Comparison of ENCODE assay signal across 17 cellular contexts in the genomic region with DNA sequence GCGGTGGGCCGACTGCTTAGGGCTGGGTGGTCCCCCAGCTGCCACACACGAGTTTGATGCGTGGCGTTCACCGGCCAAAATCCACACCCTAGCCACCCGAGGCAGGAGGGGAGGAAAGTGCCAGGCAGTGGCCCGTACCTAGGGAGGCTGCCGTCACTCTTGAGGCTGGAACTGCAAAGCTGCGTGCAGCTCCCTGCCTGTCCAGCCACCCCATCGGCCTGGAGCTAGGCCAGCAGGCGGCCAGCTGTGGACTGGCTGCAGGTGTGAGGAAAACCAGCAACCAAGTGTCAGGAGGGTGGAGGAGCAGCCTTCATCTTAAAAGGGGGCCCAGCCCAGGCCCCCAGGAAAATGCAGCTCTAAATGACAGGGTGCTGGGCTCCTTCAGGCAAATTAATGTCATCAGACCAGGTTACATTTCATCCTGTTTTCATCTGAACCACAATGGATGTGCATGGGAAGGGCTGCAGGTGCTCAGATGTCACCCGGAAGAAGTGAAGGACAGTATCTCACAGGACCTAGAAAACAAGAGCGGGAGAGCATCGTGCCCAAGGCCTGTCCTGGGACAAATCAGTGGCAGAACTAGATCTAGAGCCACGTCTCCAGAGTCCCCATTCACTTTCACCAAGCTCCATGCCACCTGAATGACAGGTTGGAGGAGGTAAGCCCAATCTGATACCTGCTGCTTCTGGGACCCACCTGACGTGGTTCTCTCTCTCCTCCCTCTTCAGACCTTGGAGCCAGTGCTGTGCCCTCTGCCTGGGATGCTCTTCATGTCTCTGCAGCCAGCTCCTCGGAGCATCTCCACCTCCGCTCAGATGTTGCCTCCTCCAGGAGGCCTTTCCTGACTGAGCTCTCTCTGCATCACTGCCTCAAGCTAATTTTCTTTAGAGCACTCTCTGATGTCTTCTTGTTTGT.
A peak's percentile ranks its signal among the peaks of the same experiment; 100 is the strongest.
DNase-seq lines count a peak whose midpoint lies in the region; ATAC-seq and TF ChIP-seq lines count a peak whose summit lies in the region.
"Had no signal": no experiment of that assay in that cellular context is flagged by ENCODE, and none has a peak within 500 bp of the region (broad histone marks: within the 10 kb centered on the region; RNA-seq: fewer than 3 reads in every experiment).

No MANE protein-coding gene starts in this region.

- intact Hi-C loops in PC-9 (cut with micrococcal nuclease; ENCODE audit: unreplicated experiment): no loop called here

- POLR2A ChIA-PET in PC-9 (lab: Charles Lee; ENCODE audit: unreplicated experiment): interaction anchor here (0.5 kb wide), 1 partner anchor 546 kb away, joined by 3 read pairs; no protein-coding TSS in a partner anchor

- no peaks in the 10 kb centered on the region for H3K79me2 ChIP-seq in PC-9 (ENCODE audit: low read depth)

- H3K27me3 Mint-ChIP-seq in endodermal cell (ENCODE audit: insufficient read depth): peaks cover 6% of the 10 kb centered on the region

- peak; percentile 4; the same call in 1 of the 2 replicates for TF ChIP-seq CTCF in BE2C (IDR thresholded peaks at IDR 0.05; ENCODE audit: low read depth, low read length)
- TF ChIP-seq CTCF in PC-9 (conservative IDR thresholded peaks at IDR 0.05): no peak
- no peak for TF ChIP-seq CTCF in endodermal cell (conservative IDR thresholded peaks at IDR 0.05)
- TF ChIP-seq CTCF in omental fat pad (IDR thresholded peaks at IDR 0.05): no peak

- ATAC-seq in omental fat pad (ENCODE audit: low FRiP score) (no peak), HG02610 (IDR thresholded peaks at IDR 0.05; ENCODE audit: unreplicated experiment) (no peak), HG02981 (IDR thresholded peaks at IDR 0.05; ENCODE audit: unreplicated experiment) (no peak), HG02623 (IDR thresholded peaks at IDR 0.05; ENCODE audit: unreplicated experiment) (no peak)
- ATAC-seq: CD8-positive, alpha-beta T cell; psoas muscle had no signal

- H3K36me3 ChIP-seq in BE2C: no peaks in the 10 kb centered on the region
- H3K36me3 ChIP-seq in PC-9 (ENCODE audit: low read depth): no peaks in the 10 kb centered on the region
- no peaks in the 10 kb centered on the region for H3K36me3 ChIP-seq in endodermal cell (ENCODE audit: control insufficient read depth, insufficient read depth, low read length)

- no TSS peak for BruUV-seq in PC-9 (replicated peaks; lab: Mats Ljungman, UMichigan)

- H4K20me1 ChIP-seq in PC-9 (ENCODE audit: insufficient read depth): no peaks in the 10 kb centered on the region

- no peak overlapping the region for H3K27ac Mint-ChIP-seq in endodermal cell
- H3K27ac Mint-ChIP-seq: activated B cell treated with CpG ODN at 0.5 μM for 24 hours; CD8-positive, alpha-beta T cell had no signal

- no peaks in the 10 kb centered on the region for H3K9me2 ChIP-seq in PC-9 (ENCODE audit: insufficient read depth)

- peak overlapping the region; percentile 34 for H3K4me2 ChIP-seq in PC-9

- no peaks in the 10 kb centered on the region for H3K36me3 Mint-ChIP-seq in endodermal cell (ENCODE audit: low read depth)
- H3K36me3 Mint-ChIP-seq: CD8-positive, alpha-beta T cell had no signal

- peaks cover 88% of the 10 kb centered on the region for H3F3A ChIP-seq in PC-9 (ENCODE audit: insufficient read depth, low read depth)

- H3K27ac ChIP-seq in PC-9: peak overlapping the region; percentile 39
- no peak overlapping the region for H3K27ac ChIP-seq in endodermal cell (ENCODE audit: low read depth, low read length)

- H3K9me3 ChIP-seq in BE2C: no peaks in the 10 kb centered on the region
- no peaks in the 10 kb centered on the region for H3K9me3 ChIP-seq in PC-9 (ENCODE audit: insufficient read depth, low read depth)
- no peaks in the 10 kb centered on the region for H3K9me3 ChIP-seq in endodermal cell (ENCODE audit: control insufficient read depth, low read length)
- H3K9me3 ChIP-seq: psoas muscle had no signal

- 92 to 93% methylated on average over 12 to 19 of the region's 19 CpGs for whole genome bisulfite sequencing in endodermal cell (ENCODE audit: insufficient coverage in 1 of 2, insufficient read length in 1 of 2), 2 experiments

- H3K27me3 ChIP-seq in BE2C (no peaks in the 10 kb centered on the region), PC-9 (ENCODE audit: insufficient read depth, low read depth) (no peaks in the 10 kb centered on the region), endodermal cell (ENCODE audit: control insufficient read depth, insufficient read depth, low read length, poor library complexity, severe bottlenecking) (no peaks in the 10 kb centered on the region)

- no peak overlapping the region for H3K4me3 ChIP-seq in BE2C (ENCODE audit: low read depth, low read length)
- no peak overlapping the region for H3K4me3 ChIP-seq in PC-9
- no peak overlapping the region for H3K4me3 ChIP-seq in endodermal cell (ENCODE audit: low read length)
- H3K4me3 ChIP-seq: psoas muscle had no signal

- H3K9ac ChIP-seq in endodermal cell (ENCODE audit: extremely low read depth, low read length, poor library complexity, severe bottlenecking): no peak overlapping the region

- H3K4me3 Mint-ChIP-seq in endodermal cell: no peak overlapping the region
- H3K4me3 Mint-ChIP-seq: activated B cell treated with CpG ODN at 0.5 μM for 24 hours; CD8-positive, alpha-beta T cell had no signal

- peaks cover 2% of the 10 kb centered on the region for H3K9me3 Mint-ChIP-seq in endodermal cell
- H3K9me3 Mint-ChIP-seq: activated B cell treated with CpG ODN at 0.5 μM for 24 hours; CD8-positive, alpha-beta T cell had no signal

- H3K4me1 ChIP-seq in BE2C (peaks cover 62% of the 10 kb centered on the region), PC-9 (replicated peaks; ENCODE audit: insufficient read depth) (peaks cover 85% of the 10 kb centered on the region), endodermal cell (ENCODE audit: control insufficient read depth, insufficient read depth, low read length) (peaks cover 14% of the 10 kb centered on the region)

- CTCF ChIA-PET in PC-9 (lab: Charles Lee): no interaction called here

- DNase-seq in BE2C (peak; percentile 51), PC-9 (no peak), endodermal cell (peak; percentile 44), omental fat pad (ENCODE audit: low spot score) (peak; percentile 17), NCI-H1417 (lab: John Stamatoyannopoulos, UW) (no peak)
- DNase-seq: activated B cell treated with CpG ODN at 0.5 μM for 24 hours; anterior cingulate cortex; CD8-positive, alpha-beta T cell; KBM-7; NCI-H774; psoas muscle; RPMI8226; stimulated activated CD4-positive, alpha-beta T cell treated with anti-CD3 and anti-CD28 coated beads, Interleukin-12 subunit alpha, Interleukin-12 subunit beta, amount 100 ng/mL, for 4 hours; stimulated activated naive CD4-positive, alpha-beta T cell treated with Interleukin-2 at 50 U/mL for 16 hours had no signal

- H2AFZ ChIP-seq in PC-9: no peak overlapping the region

- peaks cover 28% of the 10 kb centered on the region for H3K4me1 Mint-ChIP-seq in endodermal cell

Comparison
In these comparisons a context has a peak if more than half of its experiments do, and no peak if none do; other contexts are left out.
1. DNase-seq: peak in BE2C (single experiment), endodermal cell (single experiment) and omental fat pad (single experiment); none in PC-9 (0 of 2) and NCI-H1417 (0 of 3).